Comparison of ENCODE assay signal across 5 cellular contexts in the genomic region with DNA sequence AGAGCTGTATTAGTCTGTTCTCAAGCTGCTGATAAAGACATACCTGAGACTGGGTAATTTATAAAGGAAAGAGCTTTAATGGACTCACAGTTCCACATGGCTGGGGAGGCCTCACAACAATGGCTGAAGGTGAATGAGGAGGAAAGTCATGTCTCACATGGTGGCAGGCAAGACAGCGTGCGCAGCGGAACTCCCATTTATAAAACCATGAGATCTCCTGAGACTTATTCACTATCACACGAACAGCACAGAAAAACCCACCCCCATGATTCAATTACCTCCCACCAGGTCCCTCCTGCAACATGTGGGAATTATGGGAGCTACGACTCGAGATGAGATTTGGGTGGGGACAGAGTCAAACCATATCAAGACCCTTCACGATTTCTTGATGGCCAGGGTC.
A peak's percentile ranks its signal among the peaks of the same experiment; 100 is the strongest.
DNase-seq lines count a peak whose midpoint lies in the region; ATAC-seq and TF ChIP-seq lines count a peak whose summit lies in the region.
"Not testable (repeated sequence)": the region's sequence is repeated elsewhere in the genome, so short reads cannot be mapped to it uniquely, and the experiment has no call there.

No MANE protein-coding gene starts in this region.

- not testable (repeated sequence) for TF ChIP-seq CTCF in esophagus muscularis mucosa (IDR thresholded peaks at IDR 0.05); nephron (IDR thresholded peaks at IDR 0.05; ENCODE audit: unreplicated experiment in 3 of 3); uterus (IDR thresholded peaks at IDR 0.05)

- H3K9me3 Mint-ChIP-seq in nephron = not testable (repeated sequence)

- intact Hi-C loops in esophagus muscularis mucosa (cut with DNase I) (loop anchor here (2.0 kb wide), 1 partner anchor 131 kb away; no protein-coding TSS in a partner anchor), left ventricle myocardium superior (cut with micrococcal nuclease) (loop anchor here (5.0 kb wide), 2 partner anchors 131 to 281 kb away; no protein-coding TSS in a partner anchor)
- intact Hi-C loops in uterus (cut with DNase I; ENCODE audit: low total_unique reads) = not testable (repeated sequence)

- not testable (repeated sequence) for H3K27ac ChIP-seq in esophagus muscularis mucosa (replicated peaks in 1 of 4)
- H3K27ac ChIP-seq in uterus = peak overlapping the region; percentile 15 to 50

- peaks cover 42% of the 10 kb centered on the region for H3K4me1 Mint-ChIP-seq in nephron

- ATAC-seq in left ventricle myocardium superior = not testable (repeated sequence)

- H3K4me3 Mint-ChIP-seq in nephron = not testable (repeated sequence)

- H3K4me1 ChIP-seq in adipocyte (ENCODE audit: control insufficient read depth, insufficient read depth, low read length) (peaks cover 66% of the 10 kb centered on the region), esophagus muscularis mucosa (peaks cover 0 to 15% (median 9%) of the 10 kb centered on the region in 4 donors)
- H3K4me1 ChIP-seq in uterus = not testable (repeated sequence)

- not testable (repeated sequence) for H3K27me3 ChIP-seq in adipocyte (replicated peaks; ENCODE audit: control insufficient read depth, insufficient read depth, low read length); uterus
- peaks cover 0 to 26% (median 0%) of the 10 kb centered on the region in 4 donors for H3K27me3 ChIP-seq in esophagus muscularis mucosa

- H3K9me3 ChIP-seq in adipocyte (ENCODE audit: control insufficient read depth, low read length); esophagus muscularis mucosa; uterus: not testable (repeated sequence)

- H3K27me3 Mint-ChIP-seq in nephron (ENCODE audit: low read depth) = peaks cover 12% of the 10 kb centered on the region

- H3K4me3 ChIP-seq in adipocyte (ENCODE audit: low read length); esophagus muscularis mucosa; uterus: not testable (repeated sequence)

- not testable (repeated sequence) for TF ChIP-seq EP300 in esophagus muscularis mucosa (IDR thresholded peaks at IDR 0.05)

- not testable (repeated sequence) for TF ChIP-seq POLR2A in esophagus muscularis mucosa (IDR thresholded peaks at IDR 0.05; ENCODE audit: low read depth); uterus (IDR thresholded peaks at IDR 0.05)

- peak overlapping the region; percentile 12 for H3K9ac ChIP-seq in adipocyte (ENCODE audit: low read length)

- DNase-seq in adipocyte (ENCODE audit: low read depth); uterus: not testable (repeated sequence)
- peak; percentile 90 for DNase-seq in esophagus muscularis mucosa (ENCODE audit: extremely low spot score)
- DNase-seq in left ventricle myocardium superior = peak; percentile 20

- peak overlapping the region; percentile 13 to 89 (median 58) for H3K27ac Mint-ChIP-seq in nephron

- WGBS in esophagus muscularis mucosa = 88% methylated on average over 7 of the region's 7 CpGs

- not testable (repeated sequence) for H3K36me3 ChIP-seq in adipocyte (ENCODE audit: control insufficient read depth, insufficient read depth, low read length, severe bottlenecking); esophagus muscularis mucosa; uterus

- not testable (repeated sequence) for H3K36me3 Mint-ChIP-seq in nephron (ENCODE audit: low read depth)
